In genomic region chr17:42315402-42316156, GRCh38 we compare ENCODE assay signal across 1 cellular context.
TF ChIP-seq lines count a peak whose summit lies in the region.

No MANE protein-coding gene starts in this region.

TF ChIP-seq in HepG2, 621 proteins besides CTCF, POLR2A, EP300 and RAD21 (continues in another document):
- no peak for TF ChIP-seq SNAPC4 (CRISPR knock-in tag; IDR thresholded peaks at IDR 0.05)
- no peak for TF ChIP-seq LCORL (IDR thresholded peaks at IDR 0.05)
- TF ChIP-seq LCORL (CRISPR knock-in tag; IDR thresholded peaks at IDR 0.05): no peak
- TF ChIP-seq ZNF543 (CRISPR knock-in tag; IDR thresholded peaks at IDR 0.05): no peak
- TF ChIP-seq HNRNPH1 (optimal IDR thresholded peaks at IDR 0.05; ENCODE audit: low read depth, low read length): no peak
- peak; percentile 29; the same call in 1 of the 2 replicates for TF ChIP-seq NR2C2 (CRISPR knock-in tag; IDR thresholded peaks at IDR 0.05; ENCODE audit: borderline replicate concordance)
- TF ChIP-seq ESRRA (CRISPR knock-in tag; IDR thresholded peaks at IDR 0.05; ENCODE audit: low read depth): 0 out of 2 replicates have a peak, but pooled peaks have one; percentile 44
- no peak for TF ChIP-seq ZNF446 (CRISPR knock-in tag; IDR thresholded peaks at IDR 0.05)
- no peak for TF ChIP-seq MTF1 (CRISPR knock-in tag; IDR thresholded peaks at IDR 0.05)
- 0 out of 2 replicates have a peak, but pooled peaks have one; percentile 39 for TF ChIP-seq ZBTB38 (CRISPR knock-in tag; IDR thresholded peaks at IDR 0.05)
- no peak for TF ChIP-seq ZNF7 (CRISPR knock-in tag; IDR thresholded peaks at IDR 0.05)
- TF ChIP-seq NR2F2 (IDR thresholded peaks at IDR 0.05; ENCODE audit: borderline replicate concordance, low read depth): peak; percentile 50; the same call in 1 of the 2 replicates
- 0 out of 2 replicates have a peak, but pooled peaks have one; percentile 22 for TF ChIP-seq HDAC1 (CRISPR knock-in tag; IDR thresholded peaks at IDR 0.05)
- no peak for TF ChIP-seq ZNF33B (CRISPR knock-in tag; IDR thresholded peaks at IDR 0.05)
- TF ChIP-seq ZNF687 (CRISPR knock-in tag; IDR thresholded peaks at IDR 0.05): peak; percentile 32; the same call in 1 of the 2 replicates
- no peak for TF ChIP-seq RNF219 (CRISPR knock-in tag; IDR thresholded peaks at IDR 0.05)
- TF ChIP-seq ZBTB33 (CRISPR knock-in tag; IDR thresholded peaks at IDR 0.05): peak; percentile 75
- TF ChIP-seq ZBTB4 (CRISPR knock-in tag; IDR thresholded peaks at IDR 0.05; ENCODE audit: borderline replicate concordance): 0 out of 2 replicates have a peak, but pooled peaks have one; percentile 34
- TF ChIP-seq ZNF607 (CRISPR knock-in tag; IDR thresholded peaks at IDR 0.05; ENCODE audit: borderline replicate concordance): no peak
- no peak for TF ChIP-seq SMAD3 (CRISPR knock-in tag; IDR thresholded peaks at IDR 0.05)
- TF ChIP-seq ARID4A (CRISPR knock-in tag; IDR thresholded peaks at IDR 0.05; ENCODE audit: borderline replicate concordance): peak; percentile 36; the same call in 1 of the 2 replicates
- TF ChIP-seq KLF12 (CRISPR knock-in tag; IDR thresholded peaks at IDR 0.05; ENCODE audit: borderline replicate concordance): no peak
- no peak for TF ChIP-seq ZMAT5 (CRISPR knock-in tag; IDR thresholded peaks at IDR 0.05; ENCODE audit: borderline replicate concordance, low read depth)
- no peak for TF ChIP-seq SRSF4 (IDR thresholded peaks at IDR 0.05; ENCODE audit: low read depth, low read length, poor library complexity, severe bottlenecking)
- TF ChIP-seq PAXIP1 (CRISPR knock-in tag; conservative IDR thresholded peaks at IDR 0.05): 0 out of 2 replicates have a peak, but pooled peaks have one; percentile 28
- TF ChIP-seq U2AF2 (IDR thresholded peaks at IDR 0.05; ENCODE audit: low read depth, low read length): no peak
- 0 out of 2 replicates have a peak, but pooled peaks have one; percentile 14 for TF ChIP-seq NR2F6 (IDR thresholded peaks at IDR 0.05)
- no peak for TF ChIP-seq NR2F6 (CRISPR knock-in tag; IDR thresholded peaks at IDR 0.05)
- TF ChIP-seq KLF9 (CRISPR knock-in tag; IDR thresholded peaks at IDR 0.05; ENCODE audit: low read depth): no peak
